In the genomic region with DNA sequence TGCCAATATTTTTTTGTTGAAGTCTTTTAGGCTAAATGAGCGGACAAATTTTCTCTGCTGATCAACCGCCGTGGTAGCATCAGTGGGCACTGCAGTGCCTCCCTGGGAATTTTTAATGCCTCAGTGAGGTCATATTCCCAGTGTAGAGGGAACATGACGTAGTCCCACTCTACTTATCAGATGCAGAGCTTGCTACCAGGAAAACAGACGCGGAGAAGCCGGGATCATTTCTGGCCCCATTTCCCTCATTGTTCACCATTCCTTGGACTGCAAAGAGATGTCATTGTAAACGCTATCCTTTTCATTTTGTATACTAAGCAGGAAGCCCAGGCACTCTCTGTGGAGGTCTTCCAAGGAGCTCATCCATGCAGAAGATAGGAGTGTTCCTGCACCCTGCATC, we compare ENCODE assay signal across 21 cellular contexts.
A peak's percentile ranks its signal among the peaks of the same experiment; 100 is the strongest.
DNase-seq lines count a peak whose midpoint lies in the region; ATAC-seq and TF ChIP-seq lines count a peak whose summit lies in the region.
"Had no signal": no experiment of that assay in that cellular context is flagged by ENCODE, and none has a peak within 500 bp of the region (broad histone marks: within the 10 kb centered on the region; RNA-seq: fewer than 3 reads in every experiment).

No MANE protein-coding gene starts in this region.

- H3F3A ChIP-seq in GM23338 (replicated peaks; ENCODE audit: low read depth), result no peaks in the 10 kb centered on the region; the same call in 1 of the 2 replicates
- peaks cover 14% of the 10 kb centered on the region; the same call in 1 of the 2 replicates for H3F3A ChIP-seq in GM23248 (ENCODE audit: insufficient read depth)

- H2AFZ ChIP-seq in GM23338, result no peak overlapping the region
- no peak overlapping the region for H2AFZ ChIP-seq in mesenchymal stem cell (ENCODE audit: low read depth, low read length)
- no peak overlapping the region for H2AFZ ChIP-seq in GM23248

- H3K23ac ChIP-seq in mesenchymal stem cell (ENCODE audit: low read length in 2 of 2), result no peak overlapping the region

- no peak overlapping the region for H2BK5ac ChIP-seq in mesenchymal stem cell (ENCODE audit: low read depth, low read length, poor library complexity, severe bottlenecking)

- H2BK15ac ChIP-seq in mesenchymal stem cell (ENCODE audit: low read depth, poor library complexity, severe bottlenecking), result no peak overlapping the region

- H3K36me3 ChIP-seq in GM23338 (ENCODE audit: insufficient read depth), result peaks cover 5% of the 10 kb centered on the region; the same call in 1 of the 2 replicates
- H3K36me3 ChIP-seq in breast epithelium, result no peaks in the 10 kb centered on the region
- H3K36me3 ChIP-seq in mesenchymal stem cell (ENCODE audit: control insufficient read depth in 1 of 2, insufficient read depth in 2 of 2, low read depth in 1 of 2, low read length in 2 of 2), result peaks cover 17 to 33% of the 10 kb centered on the region in 2 experiments
- H3K36me3 ChIP-seq in stomach, result peaks cover 0 to 17% (median 4%) of the 10 kb centered on the region in 4 donors
- H3K36me3 ChIP-seq in GM23248 (ENCODE audit: low read depth), result no peaks in the 10 kb centered on the region; the same call in 1 of the 2 replicates

- H2AK5ac ChIP-seq in mesenchymal stem cell (ENCODE audit: low read length, severe bottlenecking), result peak overlapping the region; percentile 26

- H3K4me1 ChIP-seq in GM23338 (ENCODE audit: insufficient read depth), result peaks cover 27% of the 10 kb centered on the region
- peaks cover 0 to 8% of the 10 kb centered on the region in 2 donors for H3K4me1 ChIP-seq in breast epithelium
- H3K4me1 ChIP-seq in mesenchymal stem cell (ENCODE audit: control insufficient read depth, insufficient read depth, low read depth, low read length), result peaks cover 38% of the 10 kb centered on the region
- peaks cover 26 to 94% (median 67%) of the 10 kb centered on the region in 4 donors for H3K4me1 ChIP-seq in stomach
- peaks cover 25% of the 10 kb centered on the region for H3K4me1 ChIP-seq in GM23248 (ENCODE audit: insufficient read depth)

- H3K36me3 Mint-ChIP-seq in GM23338 (ENCODE audit: low read depth), result peaks cover 76% of the 10 kb centered on the region
- H3K36me3 Mint-ChIP-seq: activated naive CD4-positive, alpha-beta T cell treated with anti-CD3 and anti-CD28 coated beads, Interleukin-2, amount 50 U/mL, for 72 hours; stimulated activated effector memory CD8-positive, alpha-beta T cell treated with anti-CD3 and anti-CD28 coated beads, Interleukin-12 subunit alpha, Interleukin-12 subunit beta, amount 100 ng/mL, for 72 hours had no signal

- no peaks in the 10 kb centered on the region; the same call in 2 of the 3 replicates for H3K9me3 Mint-ChIP-seq in GM23338
- H3K9me3 Mint-ChIP-seq: activated naive CD4-positive, alpha-beta T cell treated with anti-CD3 and anti-CD28 coated beads, Interleukin-2, amount 50 U/mL, for 72 hours; stimulated activated effector memory CD8-positive, alpha-beta T cell treated with anti-CD3 and anti-CD28 coated beads, Interleukin-12 subunit alpha, Interleukin-12 subunit beta, amount 100 ng/mL, for 72 hours had no signal

- H3K27ac Mint-ChIP-seq in GM23338, result 0 out of 2 replicates have a peak overlapping the region, but pooled peaks have one; percentile 31
- H3K27ac Mint-ChIP-seq: activated naive CD4-positive, alpha-beta T cell treated with anti-CD3 and anti-CD28 coated beads, Interleukin-2, amount 50 U/mL, for 72 hours had no signal

- H3K27me3 ChIP-seq in GM23338 (ENCODE audit: insufficient read depth) (no peaks in the 10 kb centered on the region), breast epithelium (no peaks in the 10 kb centered on the region), mesenchymal stem cell (ENCODE audit: control insufficient read depth in 1 of 2, insufficient read depth in 1 of 2, low read length in 2 of 2) (no peaks in the 10 kb centered on the region), stomach (no peaks in the 10 kb centered on the region), GM23248 (replicated peaks; ENCODE audit: insufficient read depth) (no peaks in the 10 kb centered on the region)
- H3K27me3 ChIP-seq: right lobe of liver, thyroid gland had no signal

- 94% methylated on average over 8 of the region's 8 CpGs for WGBS in mesenchymal stem cell
- 75 to 91% (median 83%) methylated on average over 8 of the region's 8 CpGs for WGBS in stomach, 5 donors
- WGBS in GM23248 (ENCODE audit: low coverage in 1 of 2, low lambda C conversion rate in 2 of 2, missing lambda C conversion rate in 2 of 2), 2 experiments, result 88 to 91% methylated on average over 8 of the region's 8 CpGs

- H3K79me2 ChIP-seq in GM23338 (replicated peaks; ENCODE audit: insufficient read depth) (peaks cover 97% of the 10 kb centered on the region), GM23248 (ENCODE audit: insufficient read depth) (peaks cover 71% of the 10 kb centered on the region)

- in situ Hi-C loops in GM23248 (cut with MboI), result no loop called here

- TF ChIP-seq CTCF in GM23338 (conservative IDR thresholded peaks at IDR 0.05; ENCODE audit: low read depth in 2 of 2), result no peak
- TF ChIP-seq CTCF in breast epithelium (IDR thresholded peaks at IDR 0.05), result no peak
- no peak for TF ChIP-seq CTCF in stomach (IDR thresholded peaks at IDR 0.05)
- TF ChIP-seq CTCF in coronary artery (IDR thresholded peaks at IDR 0.05), result no peak

- peaks cover 61% of the 10 kb centered on the region for H3K4me1 Mint-ChIP-seq in GM23338

- intact Hi-C loops in breast epithelium (cut with DNase I; ENCODE audit: low total_unique reads), result no loop called here
- intact Hi-C loops in stomach (cut with DNase I; ENCODE audit: low total_unique reads), result no loop called here

- H3K4me2 ChIP-seq in GM23338 (no peak overlapping the region), mesenchymal stem cell (ENCODE audit: low read length, poor library complexity, severe bottlenecking) (no peak overlapping the region), GM23248 (ENCODE audit: unreplicated experiment) (no peak overlapping the region)

- peaks cover 27% of the 10 kb centered on the region for H3K79me1 ChIP-seq in mesenchymal stem cell (replicated peaks; ENCODE audit: low read length, poor library complexity, severe bottlenecking)

- H3K9ac ChIP-seq in mesenchymal stem cell (ENCODE audit: low read length) (no peak overlapping the region), GM23248 (no peak overlapping the region)

- peaks cover 9% of the 10 kb centered on the region for H3K27me3 Mint-ChIP-seq in GM23338 (ENCODE audit: insufficient read depth, low read depth, poor library complexity)

- H3K4me3 ChIP-seq in GM23338 (no peak overlapping the region), breast epithelium (no peak overlapping the region), mesenchymal stem cell (ENCODE audit: insufficient read depth in 1 of 2, low read depth in 1 of 2, low read length in 2 of 2) (no peak overlapping the region), stomach (no peak overlapping the region), coronary artery (no peak overlapping the region), GM23248 (no peak overlapping the region)
- H3K4me3 ChIP-seq: K562, mucosa of descending colon, right lobe of liver, SK-N-MC, thyroid gland had no signal

- no peak overlapping the region for H3K4me3 Mint-ChIP-seq in GM23338
- H3K4me3 Mint-ChIP-seq: stimulated activated effector memory CD8-positive, alpha-beta T cell treated with anti-CD3 and anti-CD28 coated beads, Interleukin-12 subunit alpha, Interleukin-12 subunit beta, amount 100 ng/mL, for 72 hours had no signal

- ATAC-seq in GM23338, result no peak
- ATAC-seq: activated naive CD4-positive, alpha-beta T cell treated with anti-CD3 and anti-CD28 coated beads, Interleukin-2, amount 50 U/mL, for 72 hours; mucosa of descending colon; right lobe of liver; stimulated activated effector memory CD8-positive, alpha-beta T cell treated with anti-CD3 and anti-CD28 coated beads, Interleukin-12 subunit alpha, Interleukin-12 subunit beta, amount 100 ng/mL, for 72 hours had no signal

- H4K20me1 ChIP-seq in GM23338 (replicated peaks; ENCODE audit: insufficient read depth) (peaks cover 33% of the 10 kb centered on the region; the same call in 1 of the 2 replicates), GM23248 (ENCODE audit: insufficient read depth) (no peaks in the 10 kb centered on the region)

- no peak overlapping the region for H2BK12ac ChIP-seq in mesenchymal stem cell (ENCODE audit: low read length in 2 of 2)

- no peak for TF ChIP-seq EP300 in stomach (IDR thresholded peaks at IDR 0.05)

- no peak overlapping the region for H3K4ac ChIP-seq in mesenchymal stem cell (ENCODE audit: low read depth in 1 of 2, low read length in 2 of 2)

- no peak overlapping the region for H3K14ac ChIP-seq in mesenchymal stem cell (ENCODE audit: low read length in 2 of 2)

- peak overlapping the region; percentile 69 for H3K27ac ChIP-seq in GM23338 (ENCODE audit: low read depth)
- peak overlapping the region; percentile 1 to 64 for H3K27ac ChIP-seq in breast epithelium
- H3K27ac ChIP-seq in mesenchymal stem cell (ENCODE audit: low read length, poor library complexity, severe bottlenecking), result no peak overlapping the region
- H3K27ac ChIP-seq in stomach, result peak overlapping the region in 3 of 5 donors; percentile 80 to 88 (median 85)
- no peak overlapping the region for H3K27ac ChIP-seq in coronary artery
- no peak overlapping the region for H3K27ac ChIP-seq in GM23248
- H3K27ac ChIP-seq: right lobe of liver, SK-N-MC, thyroid gland had no signal

- H3K18ac ChIP-seq in mesenchymal stem cell (ENCODE audit: low read depth in 1 of 2, low read length in 2 of 2), result peak overlapping the region in 1 of 2 experiments; percentile 67

- peak overlapping the region; percentile 84 for H4K91ac ChIP-seq in mesenchymal stem cell (ENCODE audit: low read length)

- H2BK120ac ChIP-seq in mesenchymal stem cell (ENCODE audit: low read depth, low read length), result no peak overlapping the region

- no peaks in the 10 kb centered on the region for H3K9me3 ChIP-seq in breast epithelium
- H3K9me3 ChIP-seq in mesenchymal stem cell (ENCODE audit: control insufficient read depth, low read length), result no peaks in the 10 kb centered on the region
- H3K9me3 ChIP-seq in stomach, result no peaks in the 10 kb centered on the region
- H3K9me3 ChIP-seq in GM23248 (ENCODE audit: low read depth), result no peaks in the 10 kb centered on the region
- H3K9me3 ChIP-seq: mucosa of descending colon, right lobe of liver, thyroid gland had no signal

- DNase-seq in GM23338 (ENCODE audit: low spot score) (no peak), breast epithelium (ENCODE audit: low spot score in 2 of 2) (no peak), mesenchymal stem cell (no peak), stomach (no peak), RPMI8226 (no peak), coronary artery (ENCODE audit: low spot score) (no peak), GM23248 (no peak)
- DNase-seq in stimulated activated CD8-positive, alpha-beta memory T cell treated with anti-CD3 and anti-CD28 coated beads, Interleukin-4, amount 100 ng/mL, for 48 hours, result no peak
- DNase-seq: DND-41; effector memory CD4-positive, alpha-beta T cell; HCEC 1CT; mucosa of descending colon; NCI-H187; NCI-H82; occipital lobe; thyroid gland had no signal

- H4K8ac ChIP-seq in mesenchymal stem cell (ENCODE audit: low read length), result no peak overlapping the region

- TF ChIP-seq POLR2A in breast epithelium (IDR thresholded peaks at IDR 0.05), result no peak
- no peak for TF ChIP-seq POLR2A in stomach (IDR thresholded peaks at IDR 0.05)

- H3K9me2 ChIP-seq in GM23338 (ENCODE audit: insufficient read depth) (no peaks in the 10 kb centered on the region), GM23248 (ENCODE audit: insufficient read depth) (no peaks in the 10 kb centered on the region)

Comparison
In these comparisons a context has a peak if more than half of its experiments do, and no peak if none do; other contexts are left out.
1. H3K27ac ChIP-seq: peak in GM23338 (single experiment), breast epithelium (2 of 2) and stomach (3 of 5); none in mesenchymal stem cell (single experiment), coronary artery (0 of 2) and GM23248 (single experiment).